18 cellular contexts compared by ENCODE assay signal in genomic region chr1:246193537-246193936, GRCh38.
A peak's percentile ranks its signal among the peaks of the same experiment; 100 is the strongest.
DNase-seq lines count a peak whose midpoint lies in the region; ATAC-seq, FAIRE-seq and TF ChIP-seq lines count a peak whose summit lies in the region.
"Had no signal": no experiment of that assay in that cellular context is flagged by ENCODE, and none has a peak within 500 bp of the region (broad histone marks: within the 10 kb centered on the region; RNA-seq: fewer than 3 reads in every experiment).

No MANE protein-coding gene starts in this region.

- H3K23ac ChIP-seq in neuronal stem cell (ENCODE audit: low read depth, low read length, poor library complexity): no peak overlapping the region

- TF ChIP-seq POLR2A in K562 (conservative IDR thresholded peaks at IDR 0.05): peak; percentile 59

- H3K4me1 Mint-ChIP-seq in GM23338: peaks cover 23% of the 10 kb centered on the region

- CTCF ChIA-PET in K562 (lab: Yijun Ruan, JAX; ENCODE audit: low intra/inter-chr PET ratio): no interaction called here

- no peak overlapping the region for H4K8ac ChIP-seq in neuronal stem cell (ENCODE audit: low read depth, low read length)

- TF ChIP-seq EP300 in K562 (IDR thresholded peaks at IDR 0.05; ENCODE audit: low read length): no peak

- H3K4me3 ChIP-seq in GM23338 (no peak overlapping the region), K562 (peak overlapping the region; percentile 23), neuronal stem cell (ENCODE audit: low read length in 2 of 2) (no peak overlapping the region)
- H3K4me3 ChIP-seq: A549, HAP-1 had no signal

- no peaks in the 10 kb centered on the region for H3K9me1 ChIP-seq in K562 (ENCODE audit: control insufficient read depth, insufficient read depth, low read length)

- H3K36me3 ChIP-seq in GM23338 (ENCODE audit: insufficient read depth) (no peaks in the 10 kb centered on the region), K562 (ENCODE audit: control insufficient read depth, insufficient read depth, low read length) (no peaks in the 10 kb centered on the region), neuronal stem cell (replicated peaks in 1 of 2; ENCODE audit: control insufficient read depth in 2 of 2, insufficient read depth in 2 of 2, low read length in 2 of 2) (peaks cover 0 to 4% of the 10 kb centered on the region in 2 donors)
- H3K36me3 ChIP-seq: HAP-1 had no signal

- in situ Hi-C loops in K562 (cut with MboI): no loop called here

- peak overlapping the region; percentile 68 for H2BK120ac ChIP-seq in neuronal stem cell (ENCODE audit: low read depth, low read length)

- no peaks in the 10 kb centered on the region for H3K9me2 ChIP-seq in GM23338 (ENCODE audit: insufficient read depth)

- H3K79me1 ChIP-seq in neuronal stem cell (ENCODE audit: low read depth, low read length): peaks cover 4% of the 10 kb centered on the region

- H3K27ac ChIP-seq in GM23338 (ENCODE audit: low read depth) (no peak overlapping the region), K562 (ENCODE audit: extremely low read depth, low read depth, low read length) (peak overlapping the region; percentile 21), neuronal stem cell (replicated peaks; ENCODE audit: low read length) (no peak overlapping the region)
- H3K27ac ChIP-seq: 22Rv1, A549, C4-2B had no signal

- TF ChIP-seq CTCF in GM23338 (conservative IDR thresholded peaks at IDR 0.05; ENCODE audit: low read depth in 2 of 2) (no peak), K562 (IDR thresholded peaks at IDR 0.05 in 2 of 3, conservative IDR thresholded peaks at IDR 0.05 in 1 of 3; ENCODE audit: insufficient read depth in 2 of 3, low read depth in 1 of 3, low read length in 3 of 3) (no peak)

- H2AFZ ChIP-seq in GM23338 (no peak overlapping the region), K562 (ENCODE audit: low read depth, low read length) (peak overlapping the region; percentile 64), neuronal stem cell (ENCODE audit: low read length) (no peak overlapping the region)

- H3K27me3 Mint-ChIP-seq in GM23338 (ENCODE audit: insufficient read depth, low read depth, poor library complexity): peaks cover 1% of the 10 kb centered on the region
- H3K27me3 Mint-ChIP-seq: CD4-positive, alpha-beta T cell had no signal

- no peaks in the 10 kb centered on the region for H3F3A ChIP-seq in GM23338 (replicated peaks; ENCODE audit: low read depth)

- no peak overlapping the region for H3K4ac ChIP-seq in neuronal stem cell (ENCODE audit: low read length)

- H3K14ac ChIP-seq in neuronal stem cell (ENCODE audit: low read length): no peak overlapping the region

- 64% methylated on average over 12 of the region's 12 CpGs for WGBS in K562 (ENCODE audit: insufficient coverage, low coverage, missing lambda C conversion rate)
- WGBS in neuronal stem cell (ENCODE audit: extremely low coverage in 2 of 2, insufficient read length in 2 of 2, insufficient replicate concordance in 1 of 2), 2 donors: no CpG with 5 or more reads among the region's 12 CpGs

- no peaks in the 10 kb centered on the region for H3K9me3 Mint-ChIP-seq in GM23338

- no peaks in the 10 kb centered on the region for H3K27me3 ChIP-seq in GM23338 (ENCODE audit: insufficient read depth)
- H3K27me3 ChIP-seq in K562 (ENCODE audit: control insufficient read depth in 2 of 2, insufficient read depth in 2 of 2, low read length in 2 of 2): no peaks in the 10 kb centered on the region
- H3K27me3 ChIP-seq in neuronal stem cell (ENCODE audit: control insufficient read depth in 3 of 3, insufficient read depth in 3 of 3, low read depth in 1 of 3, low read length in 3 of 3): no peaks in the 10 kb centered on the region

- DNase-seq in GM23338 (ENCODE audit: low spot score) (peak; percentile 14), NOMO-1 (lab: John Stamatoyannopoulos, UW; ENCODE audit: unreplicated experiment in 2 of 2) (peak; percentile 42 to 46), K562 (ENCODE audit: extremely low read depth in 1 of 4, low spot score in 3 of 4) (peak in 1 of 4 experiments; percentile 53), neuronal stem cell (ENCODE audit: low spot score) (no peak), NCI-H748 treated with DMSO at 0.1 percent for 48 hours (lab: John Stamatoyannopoulos, UW) (no peak), cerebellar cortex (ENCODE audit: low spot score) (no peak)
- no peak for DNase-seq in NK-92 treated with Interleukin-12 subunit alpha and Interleukin-12 subunit beta, amount 100 ng/mL, for 24 hours (lab: John Stamatoyannopoulos, UW)
- DNase-seq: AML-193; Caco-2; CD4-positive, alpha-beta T cell had no signal

- POLR2A ChIA-PET in K562 (lab: Yijun Ruan, JAX): interaction anchor here (0.9 kb wide), 1 partner anchor 17 kb away, joined by 4 read pairs; no protein-coding TSS in a partner anchor

- no peaks in the 10 kb centered on the region for H3K79me2 ChIP-seq in GM23338 (replicated peaks; ENCODE audit: insufficient read depth)
- H3K79me2 ChIP-seq in K562 (ENCODE audit: control insufficient read depth, insufficient read depth, low read length): peaks cover 19% of the 10 kb centered on the region; the same call in 2 of the 3 replicates

- H3K9me3 ChIP-seq in K562 (replicated peaks; ENCODE audit: control insufficient read depth, insufficient read depth, low read depth, low read length): no peaks in the 10 kb centered on the region
- no peaks in the 10 kb centered on the region for H3K9me3 ChIP-seq in neuronal stem cell (replicated peaks in 1 of 2; ENCODE audit: control insufficient read depth in 2 of 2, insufficient read depth in 1 of 2, low read depth in 1 of 2, low read length in 2 of 2)
- H3K9me3 ChIP-seq: A549, Caco-2, HAP-1 had no signal

- H3K4me3 Mint-ChIP-seq in GM23338: no peak overlapping the region
- H3K4me3 Mint-ChIP-seq: CD4-positive, alpha-beta T cell had no signal

- no peaks in the 10 kb centered on the region for H3K36me3 Mint-ChIP-seq in GM23338 (ENCODE audit: low read depth)

- no peak overlapping the region for H4K91ac ChIP-seq in neuronal stem cell (ENCODE audit: low read depth, low read length, poor library complexity)

- H4K20me1 ChIP-seq in GM23338 (replicated peaks; ENCODE audit: insufficient read depth) (no peaks in the 10 kb centered on the region), K562 (replicated peaks; ENCODE audit: control insufficient read depth, insufficient read depth, low read length) (no peaks in the 10 kb centered on the region)

- H3K4me1 ChIP-seq in GM23338 (ENCODE audit: insufficient read depth) (0 out of 2 replicates have a peak, but pooled peaks cover 3% of the 10 kb centered on the region), K562 (replicated peaks in 1 of 2; ENCODE audit: control insufficient read depth in 2 of 2, insufficient read depth in 2 of 2, low read length in 2 of 2) (peaks cover 7 to 15% of the 10 kb centered on the region in 2 experiments; a peak in 4 of 5 replicates), neuronal stem cell (ENCODE audit: control insufficient read depth in 2 of 2, insufficient read depth in 1 of 2, low read depth in 1 of 2, low read length in 2 of 2) (no peaks in the 10 kb centered on the region)
- H3K4me1 ChIP-seq: A549, Caco-2 had no signal

- FAIRE-seq in K562 (lab: Jason Lieb, UNC): peak; percentile 15
- FAIRE-seq: A549, G401.6, GM12892, GM18507, H1 had no signal

- ATAC-seq in GM23338 (peak; percentile 53), K562 (peak; percentile 71)
- ATAC-seq: A549 had no signal

- intact Hi-C loops in K562 (cut with micrococcal nuclease): no loop called here

- no peak overlapping the region for H2BK12ac ChIP-seq in neuronal stem cell (ENCODE audit: low read length)

- peak overlapping the region; percentile 25 for H3K27ac Mint-ChIP-seq in GM23338
- H3K27ac Mint-ChIP-seq: CD4-positive, alpha-beta T cell had no signal

- H3K18ac ChIP-seq in neuronal stem cell (ENCODE audit: low read length): no peak overlapping the region

- H3K9ac ChIP-seq in K562 (ENCODE audit: insufficient read depth in 1 of 2, low read depth in 2 of 2, low read length in 2 of 2): peak overlapping the region; percentile 53 to 66; a peak in 3 of 4 replicates
- no peak overlapping the region for H3K9ac ChIP-seq in neuronal stem cell (ENCODE audit: low read depth, low read length, poor library complexity)

- BruUV-seq in K562 (replicated peaks; lab: Mats Ljungman, UMichigan): no TSS peak

- H2BK5ac ChIP-seq in neuronal stem cell (ENCODE audit: low read length): no peak overlapping the region

- TF ChIP-seq RAD21 in K562 (CRISPR knock-in tag; conservative IDR thresholded peaks at IDR 0.05 in 1 of 2, IDR thresholded peaks at IDR 0.05 in 1 of 2): no peak

- no peak overlapping the region for H2AK5ac ChIP-seq in neuronal stem cell (ENCODE audit: low read depth, low read length)

- no peak overlapping the region for H2BK15ac ChIP-seq in neuronal stem cell (ENCODE audit: low read length)

- H3K4me2 ChIP-seq in GM23338: no peak overlapping the region
- H3K4me2 ChIP-seq in K562 (ENCODE audit: insufficient read depth, low read length): peak overlapping the region; percentile 40
- H3K4me2 ChIP-seq in neuronal stem cell (ENCODE audit: insufficient read depth, low read length, poor library complexity, severe bottlenecking): no peak overlapping the region
- H3K4me2 ChIP-seq: A549 had no signal

TF ChIP-seq in GM23338, 12 proteins besides CTCF, POLR2A, EP300 and RAD21 (continues in another document):
- TF ChIP-seq ZNF114 (CRISPR knock-in tag; IDR thresholded peaks at IDR 0.05): no peak
- TF ChIP-seq NANOG (IDR thresholded peaks at IDR 0.05; ENCODE audit: borderline replicate concordance): no peak
- TF ChIP-seq EZH2 (IDR thresholded peaks at IDR 0.05; ENCODE audit: low read depth, unreplicated experiment): no peak

TF ChIP-seq in K562, 482 proteins besides CTCF, POLR2A, EP300 and RAD21 (continues in another document):
- no peak for TF ChIP-seq CLOCK (CRISPR knock-in tag; IDR thresholded peaks at IDR 0.05; ENCODE audit: borderline replicate concordance)
- peak; percentile 41 for TF ChIP-seq ETV1 (tag; conservative IDR thresholded peaks at IDR 0.05; ENCODE audit: low read depth)
- no peak for TF ChIP-seq POLR2AphosphoS2 (IDR thresholded peaks at IDR 0.05; ENCODE audit: low read length)

Comparison
In these comparisons a context has a peak if more than half of its experiments do, and no peak if none do; other contexts are left out.
1. DNase-seq: peak in GM23338 (single experiment) and NOMO-1 (2 of 2); none in neuronal stem cell (single experiment), NCI-H748 treated with DMSO at 0.1 percent for 48 hours (single experiment), cerebellar cortex (single experiment) and NK-92 treated with Interleukin-12 subunit alpha and Interleukin-12 subunit beta, amount 100 ng/mL, for 24 hours (single experiment).